16 cellular contexts compared by ENCODE assay signal in genomic region chr6:118548136-118548535, GRCh38. TPM values are rescaled to one million over a fixed set of nuclear protein-coding genes. Genes with fewer than 3 reads are reported as not detected.
DNase-seq lines count a peak whose midpoint lies in the region; ATAC-seq and TF ChIP-seq lines count a peak whose summit lies in the region.
"Had no signal": no experiment of that assay in that cellular context is flagged by ENCODE, and none has a peak within 500 bp of the region (broad histone marks: within the 10 kb centered on the region; RNA-seq: fewer than 3 reads in every experiment).

Gene PLN, plus strand, starts transcription at chr6:118548296. Its CDS starts 10,626 bp downstream, at chr6:118558922.

- H3K9me3 ChIP-seq in esophagus muscularis mucosa (no peaks in the 10 kb centered on the region), thoracic aorta (no peaks in the 10 kb centered on the region)

- TF ChIP-seq CTCF in esophagus muscularis mucosa (IDR thresholded peaks at IDR 0.05) (no peak), thoracic aorta (IDR thresholded peaks at IDR 0.05) (no peak)

- peaks cover 0 to 36% (median 21%) of the 10 kb centered on the region in 4 donors for H3K4me1 ChIP-seq in esophagus muscularis mucosa
- H3K4me1 ChIP-seq in thoracic aorta (ENCODE audit: control insufficient read depth in 1 of 2, low read depth in 2 of 2), result peaks cover 6 to 31% of the 10 kb centered on the region in 2 donors

- no peak for TF ChIP-seq POLR2A in esophagus muscularis mucosa (IDR thresholded peaks at IDR 0.05; ENCODE audit: low read depth)

- TF ChIP-seq EP300 in esophagus muscularis mucosa (IDR thresholded peaks at IDR 0.05), result no peak

- H3K4me3 ChIP-seq in esophagus muscularis mucosa (peak within 1 kb of the TSS; percentile 43 to 59 (median 50)), thoracic aorta (peak within 1 kb of the TSS; percentile 79)

- DNase-seq in NCI-H526 treated with DMSO at 0.1 percent for 48 hours (lab: John Stamatoyannopoulos, UW) (peak; percentile 21), esophagus muscularis mucosa (ENCODE audit: extremely low spot score) (no peak), mucosa of gallbladder (ENCODE audit: low spot score) (no peak), thoracic aorta (ENCODE audit: low spot score) (no peak), pons (ENCODE audit: low spot score) (no peak), globus pallidus (ENCODE audit: low spot score) (no peak), cerebellar nuclear complex (lab: John Stamatoyannopoulos, UW) (no peak)
- DNase-seq: activated B cell treated with CpG ODN at 0.5 μM for 24 hours; activated naive CD4-positive, alpha-beta T cell treated with Interleukin-2 at 50 U/mL for 16 hours; DMS79 treated with DMSO at 0.1 percent for 48 hours; NCI-H2081; NCI-H748 treated with DMSO at 0.1 percent for 48 hours; posterior cingulate gyrus had no signal

- H3K27ac ChIP-seq in esophagus muscularis mucosa (replicated peaks in 1 of 4) (peak within 1 kb of the TSS; percentile 64 to 74 (median 71)), thoracic aorta (peak within 1 kb of the TSS; percentile 89 to 90)

- peak; percentile 92 for ATAC-seq in thoracic aorta (ENCODE audit: insufficient number of reproducible peaks, low FRiP score, low read depth)
- ATAC-seq in HG03095 (IDR thresholded peaks at IDR 0.05; ENCODE audit: unreplicated experiment), result no peak

- peaks cover 0 to 37% (median 0%) of the 10 kb centered on the region in 4 donors for H3K36me3 ChIP-seq in esophagus muscularis mucosa
- peaks cover 3% of the 10 kb centered on the region for H3K36me3 ChIP-seq in thoracic aorta

- 60% methylated on average over 3 of the region's 3 CpGs for WGBS in esophagus muscularis mucosa

- no peaks in the 10 kb centered on the region for H3K27me3 ChIP-seq in esophagus muscularis mucosa
- H3K27me3 ChIP-seq in thoracic aorta (replicated peaks; ENCODE audit: insufficient read depth), result no peaks in the 10 kb centered on the region

- intact Hi-C loops in esophagus muscularis mucosa (cut with DNase I), result no loop called here

RNA-seq across cellular contexts. Expression of gene PLN, which starts in this region (rescaled TPM):
- total RNA-seq in esophagus muscularis mucosa (100 to 1,000 TPM; 262 to 431 (median 319) TPM), mucosa of gallbladder (152 TPM), thoracic aorta (100 to 1,000 TPM; 382 to 468 TPM)
- total RNA-seq: activated B cell treated with CpG ODN at 0.5 μM for 24 hours, bronchial epithelial cell, RPMI7951 had no signal
